8 cellular contexts compared by ENCODE assay signal in the genomic region with DNA sequence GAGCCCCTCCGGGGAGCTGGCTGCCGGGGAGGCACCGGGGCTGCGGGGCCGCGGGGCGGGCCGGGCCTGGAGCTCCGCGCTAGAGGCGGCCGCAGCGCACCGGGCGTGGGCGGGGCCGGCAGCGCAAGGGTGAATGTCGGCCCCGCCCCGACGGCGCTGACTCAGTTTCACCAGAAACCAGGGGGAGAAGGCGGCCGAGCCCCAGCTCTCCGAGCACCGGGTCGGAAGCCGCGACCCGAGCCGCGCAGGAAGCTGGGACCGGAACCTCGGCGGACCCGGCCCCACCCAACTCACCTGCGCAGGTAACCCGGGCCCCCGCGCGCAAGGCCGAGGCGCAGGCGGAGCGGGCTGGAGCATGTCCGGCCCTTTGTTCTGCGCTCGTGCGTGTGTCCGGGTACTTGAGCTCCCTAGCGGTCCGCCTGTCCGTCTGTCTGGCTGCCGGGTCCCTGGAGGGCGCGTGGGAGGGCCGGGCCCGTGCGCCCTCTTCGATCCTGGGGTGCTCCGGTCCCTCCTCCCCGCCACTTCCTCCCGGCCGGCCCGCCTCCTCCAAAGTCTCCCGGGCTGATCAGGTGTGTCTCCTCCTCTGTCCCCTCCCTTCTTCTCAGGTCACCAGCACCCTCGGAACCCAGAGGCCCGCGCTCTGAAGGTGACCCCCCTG.
A peak's percentile ranks its signal among the peaks of the same experiment; 100 is the strongest.
DNase-seq lines count a peak whose midpoint lies in the region; ATAC-seq and TF ChIP-seq lines count a peak whose summit lies in the region.

A gene with protein sequence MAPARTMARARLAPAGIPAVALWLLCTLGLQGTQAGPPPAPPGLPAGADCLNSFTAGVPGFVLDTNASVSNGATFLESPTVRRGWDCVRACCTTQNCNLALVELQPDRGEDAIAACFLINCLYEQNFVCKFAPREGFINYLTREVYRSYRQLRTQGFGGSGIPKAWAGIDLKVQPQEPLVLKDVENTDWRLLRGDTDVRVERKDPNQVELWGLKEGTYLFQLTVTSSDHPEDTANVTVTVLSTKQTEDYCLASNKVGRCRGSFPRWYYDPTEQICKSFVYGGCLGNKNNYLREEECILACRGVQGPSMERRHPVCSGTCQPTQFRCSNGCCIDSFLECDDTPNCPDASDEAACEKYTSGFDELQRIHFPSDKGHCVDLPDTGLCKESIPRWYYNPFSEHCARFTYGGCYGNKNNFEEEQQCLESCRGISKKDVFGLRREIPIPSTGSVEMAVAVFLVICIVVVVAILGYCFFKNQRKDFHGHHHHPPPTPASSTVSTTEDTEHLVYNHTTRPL (plus strand): TSS at position 164 of the 658 bp plus-strand sequence. CDS start 507 bp downstream, outside the sequence.

- H3K27me3 ChIP-seq in RWPE2 (ENCODE audit: insufficient read depth, poor library complexity, severe bottlenecking): no peaks in the 10 kb centered on the region

- in situ Hi-C loops in GM13976 (cut with MboI; ENCODE audit: low sequenced_read_pairs, unreplicated experiment): no loop called here

- H3K27ac ChIP-seq in RWPE2 (ENCODE audit: poor library complexity, severe bottlenecking): peak within 1 kb of the TSS; percentile 90
- no peak within 1 kb of the TSS for H3K27ac ChIP-seq in caudate nucleus (ENCODE audit: low read depth, low read length)

- TF ChIP-seq CTCF in GM13976 (IDR thresholded peaks at IDR 0.05; ENCODE audit: borderline replicate concordance, control extremely low read depth, extremely low read depth, insufficient read depth, missing control alignments): no peak
- no peak for TF ChIP-seq CTCF in RWPE2 (IDR thresholded peaks at IDR 0.05; ENCODE audit: poor library complexity, severe bottlenecking)

- ATAC-seq in RWPE2 (ENCODE audit: low read depth): peak; percentile 36

- H3K4me3 ChIP-seq in RWPE2 (ENCODE audit: severe bottlenecking): peak within 1 kb of the TSS; percentile 61

- DNase-seq in GM13976 (ENCODE audit: low spot score) (peak; percentile 73), RWPE2 (ENCODE audit: low spot score) (peak; percentile 86), astrocyte of the hippocampus (ENCODE audit: low read depth, low spot score) (peak; percentile 44), left kidney (ENCODE audit: low read depth, low spot score) (peak; percentile 74), Kasumi-1 (lab: John Stamatoyannopoulos, UW) (no peak), caudate nucleus (lab: John Stamatoyannopoulos, UW) (no peak)
- DNase-seq in stimulated activated CD4-positive, alpha-beta T cell treated with anti-CD3 and anti-CD28 coated beads, TNF-alpha, amount 100 ng/mL, for 1 hour (ENCODE audit: low read depth in 3 of 3, low spot score in 1 of 3): peak in 2 of 3 donors; percentile 31 to 65
- DNase-seq in effector CD4-positive, alpha-beta T cell: no peak

- H3K9me3 ChIP-seq in RWPE2 (ENCODE audit: severe bottlenecking): no peaks in the 10 kb centered on the region

- H3K4me1 ChIP-seq in RWPE2 (ENCODE audit: insufficient read depth, poor library complexity, severe bottlenecking): peaks cover 24% of the 10 kb centered on the region

- peaks cover 34% of the 10 kb centered on the region for H3K36me3 ChIP-seq in RWPE2 (ENCODE audit: low read depth)

Comparison
In these comparisons a context has a peak if more than half of its experiments do, and no peak if none do; other contexts are left out.
1. DNase-seq: peak in GM13976 (single experiment), RWPE2 (single experiment), astrocyte of the hippocampus (single experiment), left kidney (single experiment) and stimulated activated CD4-positive, alpha-beta T cell treated with anti-CD3 and anti-CD28 coated beads, TNF-alpha, amount 100 ng/mL, for 1 hour (2 of 3); none in Kasumi-1 (0 of 2), caudate nucleus (0 of 61) and effector CD4-positive, alpha-beta T cell (single experiment).